8 cellular contexts compared by ENCODE assay signal in the genomic region with DNA sequence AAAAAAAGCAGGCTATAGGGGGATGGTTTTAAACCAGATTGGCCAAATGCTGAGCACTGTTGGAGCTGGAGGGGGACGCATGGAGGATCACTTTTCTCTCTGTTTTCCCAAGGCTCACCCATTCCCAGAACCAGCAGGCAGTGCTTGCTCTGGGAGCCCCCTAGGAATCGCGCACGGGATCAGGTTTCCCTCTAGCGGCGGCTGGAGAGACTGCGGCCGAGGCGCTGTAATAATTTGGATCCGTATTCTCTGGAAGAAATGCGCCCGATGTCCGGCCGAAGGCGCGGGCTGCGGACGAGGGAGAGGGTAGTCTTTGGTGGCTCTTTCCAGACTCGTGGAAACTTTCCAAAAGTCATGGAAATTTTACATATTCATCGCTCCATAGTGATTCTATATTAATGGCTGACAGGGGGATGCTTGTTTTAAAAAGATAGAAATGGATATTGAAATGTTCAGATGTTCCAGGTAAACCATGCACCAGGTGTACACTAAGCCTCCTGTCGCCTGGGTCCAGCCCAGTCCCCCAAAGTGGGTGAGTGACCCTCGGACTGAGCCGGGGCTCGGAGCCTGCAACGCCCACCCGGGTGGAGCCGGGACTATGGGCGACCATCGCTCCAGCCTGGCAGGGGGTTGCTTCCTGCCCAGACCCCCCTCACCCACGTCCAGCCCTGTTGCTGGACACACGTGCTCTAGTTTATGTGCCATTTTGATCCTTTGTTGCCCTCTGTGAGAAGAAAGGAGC.
DNase-seq lines count a peak whose midpoint lies in the region; ATAC-seq and TF ChIP-seq lines count a peak whose summit lies in the region.

No MANE protein-coding gene starts in this region.

- TF ChIP-seq CTCF in DOHH2 (IDR thresholded peaks at IDR 0.05; ENCODE audit: low read depth, low read length, poor library complexity, severe bottlenecking) (peak; percentile 83), OCI-LY1 (IDR thresholded peaks at IDR 0.05; ENCODE audit: low read length) (peak; percentile 81), brain (conservative IDR thresholded peaks at IDR 0.05) (peak; percentile 84 to 90)

- H3K4me3 ChIP-seq in DOHH2 (ENCODE audit: low read length) (no peak overlapping the region), OCI-LY1 (ENCODE audit: low read depth, low read length, poor library complexity, severe bottlenecking) (no peak overlapping the region)

- H3K27me3 ChIP-seq in DOHH2 (ENCODE audit: control insufficient read depth, low read length): 0 out of 2 replicates have a peak, but pooled peaks cover 3% of the 10 kb centered on the region
- no peaks in the 10 kb centered on the region for H3K27me3 ChIP-seq in OCI-LY1 (ENCODE audit: insufficient read depth, low read length)

- no peaks in the 10 kb centered on the region for H3K36me3 Mint-ChIP-seq in brain

- H4K20me1 ChIP-seq in DOHH2 (ENCODE audit: control insufficient read depth, insufficient read depth, low read depth, low read length): no peaks in the 10 kb centered on the region
- H4K20me1 ChIP-seq in OCI-LY1 (ENCODE audit: insufficient read depth, low read length): no peaks in the 10 kb centered on the region

- H3K27me3 Mint-ChIP-seq in brain: peaks cover 58% of the 10 kb centered on the region

- H3F3A ChIP-seq in DOHH2 (ENCODE audit: control insufficient read depth, insufficient read depth) (no peaks in the 10 kb centered on the region), OCI-LY1 (ENCODE audit: insufficient read depth, low read length) (no peaks in the 10 kb centered on the region)

- no peak overlapping the region for H3K27ac ChIP-seq in DOHH2 (ENCODE audit: low read depth, low read length)
- no peak overlapping the region for H3K27ac ChIP-seq in OCI-LY1 (ENCODE audit: low read depth, low read length, poor library complexity, severe bottlenecking)

- DNase-seq in iris pigment epithelial cell (ENCODE audit: low read depth): peak; percentile 36
- peak; percentile 9 for DNase-seq in stimulated activated CD4-positive, alpha-beta T cell treated with anti-CD3 and anti-CD28 coated beads, Interleukin-4, amount 100 ng/mL, for 24 hours
- DNase-seq in MV-4-11 (lab: John Stamatoyannopoulos, UW): no peak

- no peak overlapping the region for H3K9ac ChIP-seq in OCI-LY1 (ENCODE audit: low read length)

- H3K27ac Mint-ChIP-seq in brain: peak overlapping the region in 1 of 5 experiments; percentile 61

- H3K4me1 ChIP-seq in DOHH2 (ENCODE audit: control insufficient read depth, low read length) (no peaks in the 10 kb centered on the region), OCI-LY1 (ENCODE audit: insufficient read depth, low read length, severe bottlenecking) (no peaks in the 10 kb centered on the region)

- H3K9me2 ChIP-seq in DOHH2 (replicated peaks; ENCODE audit: control insufficient read depth, low read length) (no peaks in the 10 kb centered on the region), OCI-LY1 (ENCODE audit: low read depth, low read length) (no peaks in the 10 kb centered on the region)

- H3K4me2 ChIP-seq in DOHH2 (ENCODE audit: low read length): no peak overlapping the region
- no peak overlapping the region for H3K4me2 ChIP-seq in OCI-LY1 (ENCODE audit: low read length)

- H3K9me3 Mint-ChIP-seq in brain: peaks cover 0 to 5% (median 0%) of the 10 kb centered on the region in 5 experiments

- ATAC-seq in HG03521 (IDR thresholded peaks at IDR 0.05; ENCODE audit: unreplicated experiment) (peak; percentile 53), GM19463 (IDR thresholded peaks at IDR 0.05; ENCODE audit: unreplicated experiment) (no peak)

- H3K36me3 ChIP-seq in DOHH2 (ENCODE audit: control insufficient read depth, low read length) (no peaks in the 10 kb centered on the region), OCI-LY1 (ENCODE audit: insufficient read depth, low read length) (no peaks in the 10 kb centered on the region)

- peak overlapping the region in 3 of 5 experiments; percentile 62 to 73 (median 70) for H3K4me3 Mint-ChIP-seq in brain

- H3K79me2 ChIP-seq in DOHH2 (ENCODE audit: control insufficient read depth, low read length) (no peaks in the 10 kb centered on the region), OCI-LY1 (ENCODE audit: insufficient read depth, low read length) (no peaks in the 10 kb centered on the region)

- H2AFZ ChIP-seq in OCI-LY1 (ENCODE audit: low read length): no peak overlapping the region

- peaks cover 19% of the 10 kb centered on the region for H3K4me1 Mint-ChIP-seq in brain

- no peaks in the 10 kb centered on the region for H3K9me3 ChIP-seq in DOHH2 (ENCODE audit: control insufficient read depth, insufficient read depth, low read length)
- no peaks in the 10 kb centered on the region for H3K9me3 ChIP-seq in OCI-LY1 (ENCODE audit: low read length)
